ENCODE assay signal across 30 cellular contexts in genomic region chr12:12529783-12530421, GRCh38. TPM values are rescaled to one million over a fixed set of nuclear protein-coding genes. Genes with fewer than 3 reads are reported as not detected.
DNase-seq lines count a peak whose midpoint lies in the region; ATAC-seq and TF ChIP-seq lines count a peak whose summit lies in the region.
"Had no signal": no experiment of that assay in that cellular context is flagged by ENCODE, and none has a peak within 500 bp of the region (broad histone marks: within the 10 kb centered on the region; RNA-seq: fewer than 3 reads in every experiment).

No MANE protein-coding gene starts in this region.

- no peak overlapping the region for H3K4me3 Mint-ChIP-seq in activated CD4-positive, alpha-beta T cell treated with anti-CD3 and anti-CD28 coated beads, Interleukin-2, amount 10 ng/mL, durations not matched to agents 24 days and 14 days
- no peak overlapping the region for H3K4me3 Mint-ChIP-seq in CD8-positive, alpha-beta T cell
- no peak overlapping the region for H3K4me3 Mint-ChIP-seq in activated T-helper 1 cell treated with anti-CD3 and anti-CD28 coated beads, Interleukin-12 subunit alpha, Interleukin-12 subunit beta, Interleukin-2, Interleukin-4 antibody, amounts not matched to agents 30 ng/mL and 10 ng/mL and 1 ng/mL, durations not matched to agents 14 hours and 24 hours and 36 hours
- no peak overlapping the region for H3K4me3 Mint-ChIP-seq in endodermal cell
- H3K4me3 Mint-ChIP-seq: activated naive CD8-positive, alpha-beta T cell treated with anti-CD3 and anti-CD28 coated beads, Interleukin-2, amount 10 ng/mL, durations not matched to agents 7 days and 5 days; immature natural killer cell; stimulated activated naive B cell treated with anti-CD40 and anti-IgM and Interleukin-4, amounts not matched to agents 10 μg/mL and 1 μg/mL and 100 μg/mL, for 72 hours had no signal

- no peaks in the 10 kb centered on the region for H3K27me3 Mint-ChIP-seq in activated CD4-positive, alpha-beta T cell treated with anti-CD3 and anti-CD28 coated beads, Interleukin-2, amount 10 ng/mL, durations not matched to agents 24 days and 14 days
- no peaks in the 10 kb centered on the region for H3K27me3 Mint-ChIP-seq in CD8-positive, alpha-beta T cell (ENCODE audit: low read depth)
- no peaks in the 10 kb centered on the region for H3K27me3 Mint-ChIP-seq in activated T-helper 1 cell treated with anti-CD3 and anti-CD28 coated beads, Interleukin-12 subunit alpha, Interleukin-12 subunit beta, Interleukin-2, Interleukin-4 antibody, amounts not matched to agents 30 ng/mL and 10 ng/mL and 1 ng/mL, durations not matched to agents 14 hours and 24 hours and 36 hours (ENCODE audit: insufficient read depth)
- H3K27me3 Mint-ChIP-seq in endodermal cell (ENCODE audit: insufficient read depth): no peaks in the 10 kb centered on the region
- H3K27me3 Mint-ChIP-seq: activated naive CD8-positive, alpha-beta T cell treated with anti-CD3 and anti-CD28 coated beads, Interleukin-2, amount 10 ng/mL, durations not matched to agents 7 days and 5 days; stimulated activated naive B cell treated with anti-CD40 and anti-IgM and Interleukin-4, amounts not matched to agents 10 μg/mL and 1 μg/mL and 100 μg/mL, for 72 hours had no signal

- H3K36me3 Mint-ChIP-seq in activated CD4-positive, alpha-beta T cell treated with anti-CD3 and anti-CD28 coated beads, Interleukin-2, amount 10 ng/mL, durations not matched to agents 24 days and 14 days (ENCODE audit: low read depth): peaks cover 20% of the 10 kb centered on the region
- H3K36me3 Mint-ChIP-seq in CD8-positive, alpha-beta T cell: peaks cover 3% of the 10 kb centered on the region
- peaks cover 24% of the 10 kb centered on the region for H3K36me3 Mint-ChIP-seq in activated T-helper 1 cell treated with anti-CD3 and anti-CD28 coated beads, Interleukin-12 subunit alpha, Interleukin-12 subunit beta, Interleukin-2, Interleukin-4 antibody, amounts not matched to agents 30 ng/mL and 10 ng/mL and 1 ng/mL, durations not matched to agents 14 hours and 24 hours and 36 hours (ENCODE audit: low read depth)
- peaks cover 9% of the 10 kb centered on the region for H3K36me3 Mint-ChIP-seq in endodermal cell (ENCODE audit: low read depth)
- H3K36me3 Mint-ChIP-seq: immature natural killer cell; stimulated activated naive B cell treated with anti-CD40 and anti-IgM and Interleukin-4, amounts not matched to agents 10 μg/mL and 1 μg/mL and 100 μg/mL, for 72 hours had no signal

- intact Hi-C loops in activated CD4-positive, alpha-beta T cell treated with anti-CD3 and anti-CD28 coated beads, Interleukin-2, amount 10 ng/mL, durations not matched to agents 24 days and 14 days (cut with micrococcal nuclease): loop anchor here (2.0 to 5.0 kb wide), 2 partner anchors 17 to 32 kb away; partner anchors contain the start of gene DUSP16
- intact Hi-C loops in CD8-positive, alpha-beta T cell (cut with DNase I, micrococcal nuclease): loop anchor here in 1 of 2 experiments (2.0 to 5.0 kb wide), 2 partner anchors 13 to 32 kb away; partner anchors contain the start of gene DUSP16
- intact Hi-C loops in activated T-helper 1 cell treated with anti-CD3 and anti-CD28 coated beads, Interleukin-12 subunit alpha, Interleukin-12 subunit beta, Interleukin-2, Interleukin-4 antibody, amounts not matched to agents 30 ng/mL and 10 ng/mL and 1 ng/mL, durations not matched to agents 14 hours and 24 hours and 36 hours (cut with micrococcal nuclease): loop anchor here (2.0 kb wide), 1 partner anchor 29 kb away; no protein-coding TSS in a partner anchor

- H3K27me3 ChIP-seq in CD8-positive, alpha-beta T cell (ENCODE audit: insufficient read depth, low read length): no peaks in the 10 kb centered on the region
- H3K27me3 ChIP-seq in mucosa of rectum (ENCODE audit: control insufficient read depth in 2 of 2, insufficient read depth in 2 of 2, low read length in 2 of 2) (no peaks in the 10 kb centered on the region), endodermal cell (ENCODE audit: control insufficient read depth, insufficient read depth, low read length, poor library complexity, severe bottlenecking) (no peaks in the 10 kb centered on the region)
- H3K27me3 ChIP-seq: esophagus squamous epithelium, Peyer's patch, uterus had no signal

- no peaks in the 10 kb centered on the region for H3K36me3 ChIP-seq in CD8-positive, alpha-beta T cell (ENCODE audit: insufficient read depth, low read length)
- H3K36me3 ChIP-seq in mucosa of rectum (ENCODE audit: control insufficient read depth in 2 of 2, insufficient read depth in 2 of 2, low read length in 2 of 2) (no peaks in the 10 kb centered on the region), endodermal cell (ENCODE audit: control insufficient read depth, insufficient read depth, low read length) (no peaks in the 10 kb centered on the region)
- H3K36me3 ChIP-seq: esophagus squamous epithelium, Peyer's patch, thoracic aorta, uterus had no signal

- H3K9me3 ChIP-seq in CD8-positive, alpha-beta T cell (ENCODE audit: low read length): no peaks in the 10 kb centered on the region
- H3K9me3 ChIP-seq in mucosa of rectum (ENCODE audit: control insufficient read depth in 2 of 2, low read length in 2 of 2) (no peaks in the 10 kb centered on the region), endodermal cell (ENCODE audit: control insufficient read depth, low read length) (no peaks in the 10 kb centered on the region)
- H3K9me3 ChIP-seq: esophagus squamous epithelium, Peyer's patch, thoracic aorta, uterus had no signal

- peaks cover 4% of the 10 kb centered on the region for H3K9me3 Mint-ChIP-seq in activated CD4-positive, alpha-beta T cell treated with anti-CD3 and anti-CD28 coated beads, Interleukin-2, amount 10 ng/mL, durations not matched to agents 24 days and 14 days
- no peaks in the 10 kb centered on the region for H3K9me3 Mint-ChIP-seq in CD8-positive, alpha-beta T cell
- H3K9me3 Mint-ChIP-seq in activated T-helper 1 cell treated with anti-CD3 and anti-CD28 coated beads, Interleukin-12 subunit alpha, Interleukin-12 subunit beta, Interleukin-2, Interleukin-4 antibody, amounts not matched to agents 30 ng/mL and 10 ng/mL and 1 ng/mL, durations not matched to agents 14 hours and 24 hours and 36 hours: no peaks in the 10 kb centered on the region
- H3K9me3 Mint-ChIP-seq in endodermal cell: no peaks in the 10 kb centered on the region
- H3K9me3 Mint-ChIP-seq: activated naive CD8-positive, alpha-beta T cell treated with anti-CD3 and anti-CD28 coated beads, Interleukin-2, amount 10 ng/mL, durations not matched to agents 7 days and 5 days; immature natural killer cell; stimulated activated naive B cell treated with anti-CD40 and anti-IgM and Interleukin-4, amounts not matched to agents 10 μg/mL and 1 μg/mL and 100 μg/mL, for 72 hours had no signal

- CTCF ChIA-PET in CD8-positive, alpha-beta T cell (lab: Charles Lee): no interaction called here

- no peak for ATAC-seq in CD8-positive, alpha-beta T cell
- ATAC-seq: stimulated activated naive B cell treated with anti-CD40 and anti-IgM and Interleukin-4, amounts not matched to agents 10 μg/mL and 1 μg/mL and 100 μg/mL, for 72 hours had no signal

- H3K9ac ChIP-seq in mucosa of rectum (ENCODE audit: low read depth in 1 of 2, low read length in 2 of 2) (no peak overlapping the region), endodermal cell (ENCODE audit: extremely low read depth, low read length, poor library complexity, severe bottlenecking) (no peak overlapping the region)

- no peak overlapping the region for H3K27ac ChIP-seq in CD8-positive, alpha-beta T cell (ENCODE audit: low read depth, low read length)
- H3K27ac ChIP-seq in mucosa of rectum (ENCODE audit: low read depth in 2 of 2, low read length in 2 of 2): peak overlapping the region; percentile 10 to 14
- no peak overlapping the region for H3K27ac ChIP-seq in endodermal cell (ENCODE audit: low read depth, low read length)
- H3K27ac ChIP-seq: esophagus squamous epithelium, Peyer's patch, thoracic aorta, uterus, VCaP had no signal

- DNase-seq in activated CD4-positive, alpha-beta T cell treated with anti-CD3 and anti-CD28 coated beads, Interleukin-2, amount 10 ng/mL, durations not matched to agents 24 days and 14 days: peak; percentile 41
- DNase-seq in activated CD4-positive, alpha-beta T cell treated with anti-CD3 and anti-CD28 coated beads, Interleukin-2, amount 50 U/mL, for 1 hour: no peak
- DNase-seq in CD8-positive, alpha-beta T cell: no peak
- DNase-seq in activated T-helper 1 cell treated with anti-CD3 and anti-CD28 coated beads, Interleukin-12 subunit alpha, Interleukin-12 subunit beta, Interleukin-2, Interleukin-4 antibody, amounts not matched to agents 30 ng/mL and 10 ng/mL and 1 ng/mL, durations not matched to agents 14 hours and 24 hours and 36 hours (ENCODE audit: low spot score): no peak
- DNase-seq in endodermal cell (no peak), anterior cingulate cortex (lab: John Stamatoyannopoulos, UW) (no peak), NCI-H1930 (lab: John Stamatoyannopoulos, UW) (no peak)
- DNase-seq: activated CD4-positive, alpha-beta T cell treated with anti-CD3 and anti-CD28 coated beads, Interleukin-2, amount 50 U/mL, for 4 hours; activated naive CD8-positive, alpha-beta T cell treated with anti-CD3 and anti-CD28 coated beads, Interleukin-2, amount 10 ng/mL, durations not matched to agents 7 days and 5 days; AML-193; caudate nucleus; DMS53; esophagus squamous epithelium; HCEC 1CT; hypothalamus; immature natural killer cell; KBM-7; mesenchymal stem cell; NCI-H1105; NCI-H187 treated with DMSO at 0.1 percent for 48 hours; NCI-H524 treated with DMSO at 0.1 percent for 48 hours; nucleus accumbens; Peyer's patch; SHP77 treated with DMSO at 0.1 percent for 48 hours; stimulated activated CD4-positive, alpha-beta T cell treated with anti-CD3 and anti-CD28 coated beads, Interleukin-4, amount 100 ng/mL, for 4 hours; stimulated activated naive B cell treated with anti-CD40 and anti-IgM and Interleukin-4, amounts not matched to agents 10 μg/mL and 1 μg/mL and 100 μg/mL, for 72 hours; uterus had no signal

- peaks cover 18% of the 10 kb centered on the region for H3K4me1 ChIP-seq in CD8-positive, alpha-beta T cell (ENCODE audit: insufficient read depth, low read length)
- peaks cover 24 to 51% of the 10 kb centered on the region in 2 donors for H3K4me1 ChIP-seq in mucosa of rectum (ENCODE audit: control insufficient read depth in 2 of 2, insufficient read depth in 2 of 2, low read length in 2 of 2)
- peaks cover 17% of the 10 kb centered on the region for H3K4me1 ChIP-seq in endodermal cell (ENCODE audit: control insufficient read depth, insufficient read depth, low read length)
- H3K4me1 ChIP-seq: uterus had no signal

- TF ChIP-seq CTCF in CD8-positive, alpha-beta T cell (IDR thresholded peaks at IDR 0.05): no peak
- no peak for TF ChIP-seq CTCF in endodermal cell (conservative IDR thresholded peaks at IDR 0.05)

- H3K27ac Mint-ChIP-seq in activated CD4-positive, alpha-beta T cell treated with anti-CD3 and anti-CD28 coated beads, Interleukin-2, amount 10 ng/mL, durations not matched to agents 24 days and 14 days: peak overlapping the region; percentile 64
- H3K27ac Mint-ChIP-seq in CD8-positive, alpha-beta T cell: peak overlapping the region; percentile 90
- H3K27ac Mint-ChIP-seq in activated T-helper 1 cell treated with anti-CD3 and anti-CD28 coated beads, Interleukin-12 subunit alpha, Interleukin-12 subunit beta, Interleukin-2, Interleukin-4 antibody, amounts not matched to agents 30 ng/mL and 10 ng/mL and 1 ng/mL, durations not matched to agents 14 hours and 24 hours and 36 hours: peak overlapping the region; percentile 42
- no peak overlapping the region for H3K27ac Mint-ChIP-seq in endodermal cell
- H3K27ac Mint-ChIP-seq: activated naive CD8-positive, alpha-beta T cell treated with anti-CD3 and anti-CD28 coated beads, Interleukin-2, amount 10 ng/mL, durations not matched to agents 7 days and 5 days; immature natural killer cell; stimulated activated naive B cell treated with anti-CD40 and anti-IgM and Interleukin-4, amounts not matched to agents 10 μg/mL and 1 μg/mL and 100 μg/mL, for 72 hours had no signal

- POLR2A ChIA-PET in CD8-positive, alpha-beta T cell (lab: Charles Lee): no interaction called here

- H3K4me1 Mint-ChIP-seq in activated CD4-positive, alpha-beta T cell treated with anti-CD3 and anti-CD28 coated beads, Interleukin-2, amount 10 ng/mL, durations not matched to agents 24 days and 14 days: peaks cover 46% of the 10 kb centered on the region
- peaks cover 60% of the 10 kb centered on the region for H3K4me1 Mint-ChIP-seq in CD8-positive, alpha-beta T cell (ENCODE audit: low read depth)
- peaks cover 64% of the 10 kb centered on the region for H3K4me1 Mint-ChIP-seq in activated T-helper 1 cell treated with anti-CD3 and anti-CD28 coated beads, Interleukin-12 subunit alpha, Interleukin-12 subunit beta, Interleukin-2, Interleukin-4 antibody, amounts not matched to agents 30 ng/mL and 10 ng/mL and 1 ng/mL, durations not matched to agents 14 hours and 24 hours and 36 hours (ENCODE audit: low read depth)
- peaks cover 41% of the 10 kb centered on the region for H3K4me1 Mint-ChIP-seq in endodermal cell
- H3K4me1 Mint-ChIP-seq: immature natural killer cell had no signal

- 86% methylated on average over 1 of the region's 2 CpGs; no CpG with 5 or more reads in 1 of the 2 experiments for WGBS in endodermal cell (ENCODE audit: insufficient coverage in 1 of 2, insufficient read length in 1 of 2), 2 experiments

- no peak overlapping the region for H3K4me3 ChIP-seq in CD8-positive, alpha-beta T cell (ENCODE audit: low read depth, low read length)
- H3K4me3 ChIP-seq in mucosa of rectum (ENCODE audit: low read length in 2 of 2): no peak overlapping the region
- no peak overlapping the region for H3K4me3 ChIP-seq in endodermal cell (ENCODE audit: low read length)
- H3K4me3 ChIP-seq: esophagus squamous epithelium, Peyer's patch, thoracic aorta, uterus had no signal

RNA-seq across cellular contexts. Expression of gene DUSP16, which starts 32.8 kb away (rescaled TPM):
- total RNA-seq in activated CD4-positive, alpha-beta T cell treated with anti-CD3 and anti-CD28 coated beads, Interleukin-2, amount 10 ng/mL, durations not matched to agents 24 days and 14 days: 48.3 and 51.2 TPM in 2 replicates
- total RNA-seq in CD8-positive, alpha-beta T cell: 10 to 100 TPM; 27.9 to 34.1 TPM
- total RNA-seq in activated T-helper 1 cell treated with anti-CD3 and anti-CD28 coated beads, Interleukin-12 subunit alpha, Interleukin-12 subunit beta, Interleukin-2, Interleukin-4 antibody, amounts not matched to agents 30 ng/mL and 10 ng/mL and 1 ng/mL, durations not matched to agents 14 hours and 24 hours and 36 hours: 49.3 and 52.0 TPM in 2 replicates
- total RNA-seq in endodermal cell: 10 to 100 TPM; 28.1 to 42.5 TPM
- polyA plus RNA-seq in endodermal cell (2013, experiment 1 of 2): 20.0 TPM
- 17.4 TPM for polyA plus RNA-seq in endodermal cell (2013, experiment 2 of 2)

Comparison
In these comparisons a context has a peak if more than half of its experiments do, and no peak if none do; other contexts are left out.
1. H3K27ac ChIP-seq: peak in mucosa of rectum (2 of 2); none in CD8-positive, alpha-beta T cell (single experiment) and endodermal cell (single experiment).